Comparison of ENCODE assay signal across 19 cellular contexts in genomic region chr1:99749504-99749903, GRCh38. TPM values are rescaled to one million over a fixed set of nuclear protein-coding genes. Genes with fewer than 3 reads are reported as not detected.
A peak's percentile ranks its signal among the peaks of the same experiment; 100 is the strongest.
DNase-seq lines count a peak whose midpoint lies in the region; ATAC-seq lines count a peak whose summit lies in the region.
"Had no signal": no experiment of that assay in that cellular context is flagged by ENCODE, and none has a peak within 500 bp of the region (broad histone marks: within the 10 kb centered on the region; RNA-seq: fewer than 3 reads in every experiment).

No MANE protein-coding gene starts in this region.

- ATAC-seq in GM18858 (IDR thresholded peaks at IDR 0.05; ENCODE audit: unreplicated experiment) (peak; percentile 33), GM21423 (IDR thresholded peaks at IDR 0.05; ENCODE audit: unreplicated experiment) (peak; percentile 13), HG02970 (IDR thresholded peaks at IDR 0.05; ENCODE audit: low FRiP score, unreplicated experiment) (peak; percentile 11), HG03469 (IDR thresholded peaks at IDR 0.05; ENCODE audit: unreplicated experiment) (peak; percentile 10)
- ATAC-seq in naive thymus-derived CD8-positive, alpha-beta T cell = no peak
- ATAC-seq: heart left ventricle, left colon had no signal

- no peak for DNase-seq in stimulated activated CD4-positive, alpha-beta T cell treated with anti-CD3 and anti-CD28 coated beads, Interleukin-4, amount 100 ng/mL, for 24 hours
- DNase-seq in T-helper 9 cell = no peak
- no peak for DNase-seq in naive thymus-derived CD8-positive, alpha-beta T cell
- DNase-seq in NOMO-1 treated with DMSO at 0.1 percent for 48 hours (lab: John Stamatoyannopoulos, UW; ENCODE audit: unreplicated experiment) = no peak
- DNase-seq: activated T-cell treated with anti-CD3 and anti-CD28 coated beads, Interleukin-2, amount 50 U/mL, for 4 hours; amniotic stem cell; colonic mucosa; heart left ventricle; Karpas-422; left colon; NCI-H1436 treated with DMSO at 0.1 percent for 48 hours; NCI-H526 treated with DMSO at 0.1 percent for 48 hours; stimulated activated CD4-positive, alpha-beta T cell treated with anti-CD3 and anti-CD28 coated beads, Interleukin-4, amount 100 ng/mL, for 1 hour had no signal

- no peaks in the 10 kb centered on the region for H3K9me3 Mint-ChIP-seq in naive thymus-derived CD8-positive, alpha-beta T cell
- H3K9me3 Mint-ChIP-seq: activated T-cell treated with anti-CD3 and anti-CD28 coated beads, Interleukin-2, amount 50 U/mL, for 4 hours; stimulated activated memory B cell treated with anti-CD40 and anti-IgM and Interleukin-4, amounts not matched to agents 10 μg/mL and 1 μg/mL and 100 μg/mL, for 72 hours had no signal

- no peaks in the 10 kb centered on the region for H3K27me3 Mint-ChIP-seq in naive thymus-derived CD8-positive, alpha-beta T cell
- H3K27me3 Mint-ChIP-seq: stimulated activated memory B cell treated with anti-CD40 and anti-IgM and Interleukin-4, amounts not matched to agents 10 μg/mL and 1 μg/mL and 100 μg/mL, for 72 hours had no signal

- peaks cover 0 to 12% (median 4%) of the 10 kb centered on the region in 4 donors for H3K4me1 Mint-ChIP-seq in naive thymus-derived CD8-positive, alpha-beta T cell

- H3K36me3 Mint-ChIP-seq in naive thymus-derived CD8-positive, alpha-beta T cell = no peaks in the 10 kb centered on the region

- H3K4me3 Mint-ChIP-seq in naive thymus-derived CD8-positive, alpha-beta T cell = no peak overlapping the region
- H3K4me3 Mint-ChIP-seq: activated CD4-positive, alpha-beta T cell treated with anti-CD3 and anti-CD28 coated beads for 36 hours; activated T-cell treated with anti-CD3 and anti-CD28 coated beads, Interleukin-2, amount 50 U/mL, for 4 hours; stimulated activated memory B cell treated with anti-CD40 and anti-IgM and Interleukin-4, amounts not matched to agents 10 μg/mL and 1 μg/mL and 100 μg/mL, for 72 hours had no signal

- H3K27ac Mint-ChIP-seq in naive thymus-derived CD8-positive, alpha-beta T cell = peak overlapping the region in 1 of 10 donors; percentile 1
- H3K27ac Mint-ChIP-seq: stimulated activated memory B cell treated with anti-CD40 and anti-IgM and Interleukin-4, amounts not matched to agents 10 μg/mL and 1 μg/mL and 100 μg/mL, for 72 hours had no signal

- POLR2A ChIA-PET in naive thymus-derived CD8-positive, alpha-beta T cell (lab: Charles Lee) = no interaction called here

RNA-seq across cellular contexts. Expression of gene FRRS1, which starts 16.9 kb away (rescaled TPM):
- total RNA-seq in naive thymus-derived CD8-positive, alpha-beta T cell = under 1 TPM; 0.44 to 0.55 TPM
- under 1 TPM in 1 of 3 donors, not detected in 2; 0.05 TPM for polyA plus RNA-seq in naive thymus-derived CD8-positive, alpha-beta T cell

Comparison
In these comparisons a context has a peak if more than half of its experiments do, and no peak if none do; other contexts are left out.
1. ATAC-seq: peak in GM18858 (single experiment), GM21423 (single experiment), HG02970 (single experiment) and HG03469 (single experiment); none in naive thymus-derived CD8-positive, alpha-beta T cell (0 of 2).